In genomic region chr3:107756649-107757048, GRCh38 we compare ENCODE assay signal across 19 cellular contexts.
"Had no signal": no experiment of that assay in that cellular context is flagged by ENCODE, and none has a peak within 500 bp of the region (broad histone marks: within the 10 kb centered on the region; RNA-seq: fewer than 3 reads in every experiment).

No MANE protein-coding gene starts in this region.

- H3K27me3 ChIP-seq: thyroid gland had no signal

- H3K27me3 Mint-ChIP-seq: stimulated activated naive B cell treated with anti-CD40 and anti-IgM and Interleukin-4, amounts not matched to agents 10 μg/mL and 1 μg/mL and 100 μg/mL, for 72 hours had no signal

- H3K4me1 Mint-ChIP-seq: brain, immature natural killer cell had no signal

- H3K9me3 ChIP-seq: thyroid gland had no signal

- H3K4me3 Mint-ChIP-seq: activated T-helper 1 cell treated with anti-CD3 and anti-CD28 coated beads, Interleukin-12 subunit alpha, Interleukin-12 subunit beta, Interleukin-2, Interleukin-4 antibody, amounts not matched to agents 30 ng/mL and 10 ng/mL and 1 ng/mL, durations not matched to agents 14 hours and 24 hours and 36 hours; brain; immature natural killer cell; nephron progenitor cell; stimulated activated naive B cell treated with anti-CD40 and anti-IgM and Interleukin-4, amounts not matched to agents 10 μg/mL and 1 μg/mL and 100 μg/mL, for 72 hours had no signal

- H3K4me3 ChIP-seq: lung, thyroid gland had no signal

- H3K9me3 Mint-ChIP-seq: activated naive CD4-positive, alpha-beta T cell treated with anti-CD3 and anti-CD28 coated beads, Interleukin-2, amount 50 U/mL, for 72 hours; activated T-helper 1 cell treated with anti-CD3 and anti-CD28 coated beads, Interleukin-12 subunit alpha, Interleukin-12 subunit beta, Interleukin-2, Interleukin-4 antibody, amounts not matched to agents 30 ng/mL and 10 ng/mL and 1 ng/mL, durations not matched to agents 14 hours and 24 hours and 36 hours; immature natural killer cell; nephron progenitor cell; stimulated activated naive B cell treated with anti-CD40 and anti-IgM and Interleukin-4, amounts not matched to agents 10 μg/mL and 1 μg/mL and 100 μg/mL, for 72 hours had no signal

- H3K36me3 ChIP-seq: thyroid gland, WERI-Rb-1 had no signal

- DNase-seq: activated CD4-positive, alpha-beta T cell treated with anti-CD3 and anti-CD28 coated beads, Interleukin-2, amount 50 U/mL, for 4 hours; activated gamma-delta T cell treated with Interleukin-2 at 50 U/mL for 16 hours; activated T-cell treated with anti-CD3 and anti-CD28 coated beads for 4 hours; amniotic stem cell; central memory CD4-positive, alpha-beta T cell; immature natural killer cell; nephron progenitor cell; nucleus accumbens; posterior cingulate gyrus; retina; stimulated activated naive B cell treated with anti-CD40 and anti-IgM and Interleukin-4, amounts not matched to agents 10 μg/mL and 1 μg/mL and 100 μg/mL, for 72 hours; SW 1271; T-helper 2 cell; thyroid gland; WERI-Rb-1 had no signal

- H3K27ac Mint-ChIP-seq: activated naive CD4-positive, alpha-beta T cell treated with anti-CD3 and anti-CD28 coated beads, Interleukin-2, amount 50 U/mL, for 72 hours; activated T-helper 1 cell treated with anti-CD3 and anti-CD28 coated beads, Interleukin-12 subunit alpha, Interleukin-12 subunit beta, Interleukin-2, Interleukin-4 antibody, amounts not matched to agents 30 ng/mL and 10 ng/mL and 1 ng/mL, durations not matched to agents 14 hours and 24 hours and 36 hours; brain; immature natural killer cell; stimulated activated naive B cell treated with anti-CD40 and anti-IgM and Interleukin-4, amounts not matched to agents 10 μg/mL and 1 μg/mL and 100 μg/mL, for 72 hours had no signal

- H3K4me1 ChIP-seq: thyroid gland had no signal
